In genomic region chr15:74399511-74400312, GRCh38 we compare ENCODE assay signal across 9 cellular contexts. TPM values are rescaled to one million over a fixed set of nuclear protein-coding genes. Genes with fewer than 3 reads are reported as not detected.
A peak's percentile ranks its signal among the peaks of the same experiment; 100 is the strongest.
DNase-seq lines count a peak whose midpoint lies in the region; ATAC-seq and TF ChIP-seq lines count a peak whose summit lies in the region.
"Had no signal": no experiment of that assay in that cellular context is flagged by ENCODE, and none has a peak within 500 bp of the region (broad histone marks: within the 10 kb centered on the region; RNA-seq: fewer than 3 reads in every experiment).

No MANE protein-coding gene starts in this region.

- peaks cover 79% of the 10 kb centered on the region for H3K4me1 ChIP-seq in thymus (ENCODE audit: control insufficient read depth, insufficient read depth, low read length)

- TF ChIP-seq CTCF in fibroblast of mammary gland (conservative IDR thresholded peaks at IDR 0.05; ENCODE audit: control insufficient read depth, insufficient read depth, low read depth, low read length), result no peak

- H3K4me3 ChIP-seq in fibroblast of mammary gland (ENCODE audit: control insufficient read depth, low read depth, low read length) (no peak overlapping the region), thymus (ENCODE audit: low read length) (peak overlapping the region; percentile 22)

- WGBS in thymus, result 13% methylated on average over 5 of the region's 5 CpGs

- no peaks in the 10 kb centered on the region for H3K27me3 ChIP-seq in thymus (ENCODE audit: control insufficient read depth, insufficient read depth)

- H3K27ac ChIP-seq in thymus (ENCODE audit: low read depth), result peak overlapping the region; percentile 98

- ATAC-seq in GM19035 (IDR thresholded peaks at IDR 0.05; ENCODE audit: unreplicated experiment), result no peak

- peak; percentile 44 to 63 for DNase-seq in activated CD4-positive, alpha-beta T cell treated with anti-CD3 and anti-CD28 coated beads for 4 hours
- no peak for DNase-seq in activated CD4-positive, alpha-beta T cell treated with anti-CD3 and anti-CD28 coated beads, Interleukin-2, amount 50 U/mL, for 1 hour
- DNase-seq in UCSD-AML1 (lab: John Stamatoyannopoulos, UW; ENCODE audit: unreplicated experiment) (peak; percentile 72), fibroblast of mammary gland (ENCODE audit: low read depth) (peak; percentile 89), SW 1271 (lab: John Stamatoyannopoulos, UW) (no peak), cerebellar cortex (ENCODE audit: low spot score) (no peak)
- DNase-seq: NCI-H526 treated with DMSO at 0.1 percent for 48 hours had no signal

- no peaks in the 10 kb centered on the region for H3K36me3 ChIP-seq in thymus (ENCODE audit: control insufficient read depth, insufficient read depth)

- H3K9me3 ChIP-seq in thymus (ENCODE audit: control insufficient read depth), result no peaks in the 10 kb centered on the region

RNA-seq across cellular contexts. Expression of gene CYP11A1, which starts 32.3 kb away (rescaled TPM):
- 1.0 TPM for polyA plus RNA-seq in thymus

RNA-seq across cellular contexts. Expression of gene SEMA7A, which starts 34.0 kb away (rescaled TPM):
- 12.3 TPM for polyA plus RNA-seq in thymus

Comparison
In these comparisons a context has a peak if more than half of its experiments do, and no peak if none do; other contexts are left out.
1. DNase-seq: peak in activated CD4-positive, alpha-beta T cell treated with anti-CD3 and anti-CD28 coated beads for 4 hours (2 of 2), UCSD-AML1 (single experiment) and fibroblast of mammary gland (single experiment); none in activated CD4-positive, alpha-beta T cell treated with anti-CD3 and anti-CD28 coated beads, Interleukin-2, amount 50 U/mL, for 1 hour (single experiment), SW 1271 (0 of 2) and cerebellar cortex (single experiment).